11 cellular contexts compared by ENCODE assay signal in the genomic region with DNA sequence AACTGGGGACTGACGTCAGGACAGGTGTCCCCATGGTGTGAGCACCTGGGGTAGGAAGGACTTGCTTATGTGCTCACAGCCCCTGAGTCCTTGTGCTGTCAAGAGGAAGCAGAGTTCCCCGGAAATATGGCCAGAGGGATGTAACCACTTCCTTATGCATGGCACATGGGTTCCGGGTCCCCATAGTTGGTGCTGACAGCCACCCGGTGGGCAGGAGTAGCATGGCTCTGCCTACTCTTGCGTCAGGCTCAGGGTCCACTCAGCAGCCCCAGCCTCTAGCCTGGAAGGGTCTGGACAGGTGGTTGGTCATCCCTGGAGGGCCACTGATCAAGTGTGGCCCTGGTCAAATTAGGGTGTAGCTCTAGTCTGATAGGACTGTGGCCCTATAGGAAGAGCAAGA. TPM values are rescaled to one million over a fixed set of nuclear protein-coding genes. Genes with fewer than 3 reads are reported as not detected.
DNase-seq lines count a peak whose midpoint lies in the region; ATAC-seq and TF ChIP-seq lines count a peak whose summit lies in the region.
"Had no signal": no experiment of that assay in that cellular context is flagged by ENCODE, and none has a peak within 500 bp of the region (broad histone marks: within the 10 kb centered on the region; RNA-seq: fewer than 3 reads in every experiment).

No MANE protein-coding gene starts in this region.

- H3K18ac ChIP-seq in IMR-90 (ENCODE audit: low read depth, low read length): no peak overlapping the region

- DNase-seq in DND-41: no peak
- no peak for DNase-seq in IMR-90
- DNase-seq in astrocyte of the spinal cord (ENCODE audit: low read depth, low spot score): no peak
- peak; percentile 23 for DNase-seq in medulla oblongata (ENCODE audit: extremely low spot score)
- DNase-seq in smooth muscle cell (lab: John Stamatoyannopoulos, UW; ENCODE audit: unreplicated experiment): no peak
- DNase-seq: activated CD8-positive, alpha-beta memory T cell treated with anti-CD3 and anti-CD28 coated beads for 24 hours; retina had no signal

- H2BK120ac ChIP-seq in IMR-90 (ENCODE audit: low read depth, low read length): no peak overlapping the region

- H2AK9ac ChIP-seq in IMR-90 (replicated peaks; ENCODE audit: low read depth, low read length, poor library complexity): no peak overlapping the region

- H3K4me1 ChIP-seq in DND-41 (ENCODE audit: insufficient read depth, low read length): no peaks in the 10 kb centered on the region
- no peaks in the 10 kb centered on the region for H3K4me1 ChIP-seq in IMR-90 (ENCODE audit: control insufficient read depth, insufficient read depth, low read length)
- peaks cover 4% of the 10 kb centered on the region for H3K4me1 ChIP-seq in smooth muscle cell (ENCODE audit: low read depth)

- no peak overlapping the region for H3K14ac ChIP-seq in IMR-90 (replicated peaks; ENCODE audit: low read depth, low read length)

- H3K79me2 ChIP-seq in DND-41 (ENCODE audit: insufficient read depth, low read length) (no peaks in the 10 kb centered on the region), smooth muscle cell (ENCODE audit: low read depth) (no peaks in the 10 kb centered on the region)

- 100% methylated on average over 2 of the region's 5 CpGs; no CpG with 5 or more reads in 1 of the 2 experiments for WGBS in IMR-90 (ENCODE audit: extremely low coverage in 2 of 2, insufficient read length in 1 of 2), 2 experiments
- WGBS in smooth muscle cell (ENCODE audit: low lambda C conversion rate): 78% methylated on average over 5 of the region's 5 CpGs

- H3K9me3 ChIP-seq in DND-41 (ENCODE audit: insufficient read depth, low read length, severe bottlenecking) (no peaks in the 10 kb centered on the region), IMR-90 (ENCODE audit: control insufficient read depth, insufficient read depth, low read length) (peaks cover 2% of the 10 kb centered on the region; the same call in 1 of the 2 replicates), smooth muscle cell (replicated peaks; ENCODE audit: low read depth) (no peaks in the 10 kb centered on the region)

- H2AFZ ChIP-seq in DND-41 (ENCODE audit: low read depth, low read length) (no peak overlapping the region), IMR-90 (replicated peaks; ENCODE audit: low read length, poor library complexity) (peak overlapping the region; percentile 37), smooth muscle cell (ENCODE audit: low read depth) (no peak overlapping the region)

- no peak overlapping the region for H4K91ac ChIP-seq in IMR-90 (ENCODE audit: insufficient read depth, low read depth, low read length)

- no peak for ATAC-seq in DND-41 (ENCODE audit: insufficient read depth, low read depth)
- ATAC-seq in IMR-90 (ENCODE audit: low read depth): no peak
- no peak for ATAC-seq in HG03196 (IDR thresholded peaks at IDR 0.05; ENCODE audit: unreplicated experiment)
- no peak for ATAC-seq in HG03439 (IDR thresholded peaks at IDR 0.05; ENCODE audit: unreplicated experiment)
- no peak for ATAC-seq in GM21717 (IDR thresholded peaks at IDR 0.05; ENCODE audit: unreplicated experiment)

- H3F3A ChIP-seq in smooth muscle cell (ENCODE audit: low read depth): no peaks in the 10 kb centered on the region

- H3K23ac ChIP-seq in IMR-90 (ENCODE audit: low read depth, low read length): no peak overlapping the region

- H3K27ac ChIP-seq in DND-41 (ENCODE audit: low read length) (no peak overlapping the region), IMR-90 (ENCODE audit: insufficient read depth, low read length) (no peak overlapping the region), smooth muscle cell (ENCODE audit: low read depth) (no peak overlapping the region)
- H3K27ac ChIP-seq: SJSA1 had no signal

- intact Hi-C loops in IMR-90 (cut with micrococcal nuclease): no loop called here

- no TSS peak for BruUV-seq in IMR-90 (replicated peaks; lab: Mats Ljungman, UMichigan)

- no peak overlapping the region; the same call in 2 of the 3 replicates for H2BK15ac ChIP-seq in IMR-90 (ENCODE audit: low read depth, low read length)

- H4K8ac ChIP-seq in IMR-90 (ENCODE audit: low read depth in 2 of 2, low read length in 2 of 2): no peak overlapping the region

- peaks cover 10% of the 10 kb centered on the region for H3K9me1 ChIP-seq in IMR-90 (ENCODE audit: insufficient read depth, low read length)

- H3K4ac ChIP-seq in IMR-90 (ENCODE audit: low read depth, low read length): peak overlapping the region; percentile 50

- no peaks in the 10 kb centered on the region for H3K79me1 ChIP-seq in IMR-90 (ENCODE audit: low read depth in 1 of 2, low read length in 2 of 2)

- H3K4me3 ChIP-seq in DND-41 (ENCODE audit: low read depth in 1 of 2, low read length in 2 of 2) (no peak overlapping the region), IMR-90 (ENCODE audit: insufficient read depth, low read depth, low read length) (no peak overlapping the region), astrocyte of the spinal cord (ENCODE audit: low read depth, low read length) (no peak overlapping the region), smooth muscle cell (no peak overlapping the region)
- H3K4me3 ChIP-seq: SJSA1 had no signal

- TF ChIP-seq CTCF in DND-41 (IDR thresholded peaks at IDR 0.05; ENCODE audit: borderline replicate concordance, extremely low read depth, low read length, poor library complexity, severe bottlenecking): peak; percentile 5
- no peak for TF ChIP-seq CTCF in IMR-90 (conservative IDR thresholded peaks at IDR 0.05; ENCODE audit: low read depth, low read length)
- TF ChIP-seq CTCF in astrocyte of the spinal cord (IDR thresholded peaks at IDR 0.05; ENCODE audit: low read depth, low read length): peak; percentile 19
- TF ChIP-seq CTCF in smooth muscle cell (IDR thresholded peaks at IDR 0.05; ENCODE audit: borderline replicate concordance, insufficient read depth, poor library complexity, severe bottlenecking): no peak

- no peak for TF ChIP-seq POLR2A in IMR-90 (IDR thresholded peaks at IDR 0.05; ENCODE audit: low read depth, low read length)

- H3K4me2 ChIP-seq in DND-41 (ENCODE audit: insufficient read depth, low read length): no peak overlapping the region
- H3K4me2 ChIP-seq in IMR-90 (ENCODE audit: low read depth, low read length): no peak overlapping the region
- no peak overlapping the region for H3K4me2 ChIP-seq in smooth muscle cell

- no peak overlapping the region for H2BK5ac ChIP-seq in IMR-90 (ENCODE audit: low read depth, low read length, poor library complexity, severe bottlenecking)

- H2AK5ac ChIP-seq in IMR-90 (ENCODE audit: low read depth, low read length): no peak overlapping the region

- H3K27me3 ChIP-seq in DND-41 (ENCODE audit: insufficient read depth, low read length, poor library complexity) (peaks cover 1% of the 10 kb centered on the region), IMR-90 (ENCODE audit: control insufficient read depth, insufficient read depth, low read length) (no peaks in the 10 kb centered on the region), smooth muscle cell (ENCODE audit: low read depth) (no peaks in the 10 kb centered on the region)
- H3K27me3 ChIP-seq: SJSA1 had no signal

- H4K20me1 ChIP-seq in DND-41 (ENCODE audit: insufficient read depth, low read length) (no peaks in the 10 kb centered on the region), IMR-90 (ENCODE audit: insufficient read depth, low read length) (no peaks in the 10 kb centered on the region), smooth muscle cell (ENCODE audit: low read depth) (no peaks in the 10 kb centered on the region)

- POLR2A ChIA-PET in IMR-90 (lab: Charles Lee; ENCODE audit: unreplicated experiment): no interaction called here

- TF ChIP-seq RAD21 in IMR-90 (IDR thresholded peaks at IDR 0.05; ENCODE audit: low read length): 0 out of 2 replicates have a peak, but pooled peaks have one; percentile 12

- H3K56ac ChIP-seq in IMR-90 (ENCODE audit: extremely low read depth, insufficient read depth, low read length): no peak overlapping the region

- no peaks in the 10 kb centered on the region for H3K36me3 ChIP-seq in DND-41 (ENCODE audit: insufficient read depth, low read length)
- no peaks in the 10 kb centered on the region for H3K36me3 ChIP-seq in IMR-90 (ENCODE audit: control insufficient read depth, insufficient read depth, low read length)
- H3K36me3 ChIP-seq in smooth muscle cell (ENCODE audit: low read depth): no peaks in the 10 kb centered on the region
- H3K36me3 ChIP-seq: SJSA1 had no signal

- H3K9ac ChIP-seq in DND-41 (ENCODE audit: low read depth, low read length): no peak overlapping the region
- no peak overlapping the region for H3K9ac ChIP-seq in IMR-90 (ENCODE audit: low read depth, low read length)
- H3K9ac ChIP-seq in smooth muscle cell (ENCODE audit: low read depth): no peak overlapping the region

- in situ Hi-C loops in IMR-90 (cut with MboI; ENCODE audit: low sequenced_read_pairs) (no loop called here), astrocyte of the spinal cord (cut with HindIII; ENCODE audit: low sequenced_read_pairs) (no loop called here)

- no peak overlapping the region for H4K5ac ChIP-seq in IMR-90 (ENCODE audit: low read depth, low read length)

- CTCF ChIA-PET in IMR-90 (lab: Yijun Ruan, JAX): no interaction called here

- dilution Hi-C loops in IMR-90 (cut with HindIII; ENCODE audit: low sequenced_read_pairs, unreplicated experiment): no loop called here

- H2BK20ac ChIP-seq in IMR-90 (ENCODE audit: low read depth, low read length): no peak overlapping the region

TF ChIP-seq in IMR-90, 13 proteins besides CTCF, POLR2A, EP300 and RAD21 (continues in another document):
- TF ChIP-seq RFX5 (IDR thresholded peaks at IDR 0.05; ENCODE audit: low read depth, low read length) (no peak), FOS (IDR thresholded peaks at IDR 0.05; ENCODE audit: low read depth, low read length) (no peak), MAFK (IDR thresholded peaks at IDR 0.05; ENCODE audit: low read depth, low read length) (no peak), NFE2L2 (IDR thresholded peaks at IDR 0.05; ENCODE audit: low read depth, low read length) (no peak), SMC3 (IDR thresholded peaks at IDR 0.05; ENCODE audit: low read depth, low read length) (no peak), MAZ (IDR thresholded peaks at IDR 0.05; ENCODE audit: borderline replicate concordance, low read depth, low read length) (no peak)
- TF ChIP-seq, protein P1, sequence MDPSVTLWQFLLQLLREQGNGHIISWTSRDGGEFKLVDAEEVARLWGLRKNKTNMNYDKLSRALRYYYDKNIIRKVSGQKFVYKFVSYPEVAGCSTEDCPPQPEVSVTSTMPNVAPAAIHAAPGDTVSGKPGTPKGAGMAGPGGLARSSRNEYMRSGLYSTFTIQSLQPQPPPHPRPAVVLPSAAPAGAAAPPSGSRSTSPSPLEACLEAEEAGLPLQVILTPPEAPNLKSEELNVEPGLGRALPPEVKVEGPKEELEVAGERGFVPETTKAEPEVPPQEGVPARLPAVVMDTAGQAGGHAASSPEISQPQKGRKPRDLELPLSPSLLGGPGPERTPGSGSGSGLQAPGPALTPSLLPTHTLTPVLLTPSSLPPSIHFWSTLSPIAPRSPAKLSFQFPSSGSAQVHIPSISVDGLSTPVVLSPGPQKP (IDR thresholded peaks at IDR 0.05; ENCODE audit: borderline replicate concordance, low read depth, low read length): no peak

RNA-seq across cellular contexts. Expression of a gene that starts 42.8 kb away (rescaled TPM):
- total RNA-seq in IMR-90 (2012; rRNA removed): 717 and 748 TPM in 2 replicates
- polyA plus RNA-seq in IMR-90 (2012; rRNA removed): 481 and 872 TPM in 2 replicates
- 498 and 688 TPM in 2 replicates for polyA plus RNA-seq in IMR-90 (2012; cell fraction: cytosol; rRNA removed)
- polyA plus RNA-seq in IMR-90 (2012; cell fraction: nucleus; rRNA removed; ENCODE audit: low replicate concordance): 405 and 823 TPM in 2 replicates
- 281 and 307 TPM in 2 replicates for total RNA-seq in smooth muscle cell
- polyA plus RNA-seq in smooth muscle cell: 482 and 510 TPM in 2 replicates

Comparison
In these comparisons a context has a peak if more than half of its experiments do, and no peak if none do; other contexts are left out.
1. CTCF ChIP-seq: peak in DND-41 (single experiment) and astrocyte of the spinal cord (single experiment); none in IMR-90 (single experiment) and smooth muscle cell (single experiment).